9 cellular contexts compared by ENCODE assay signal in the genomic region with DNA sequence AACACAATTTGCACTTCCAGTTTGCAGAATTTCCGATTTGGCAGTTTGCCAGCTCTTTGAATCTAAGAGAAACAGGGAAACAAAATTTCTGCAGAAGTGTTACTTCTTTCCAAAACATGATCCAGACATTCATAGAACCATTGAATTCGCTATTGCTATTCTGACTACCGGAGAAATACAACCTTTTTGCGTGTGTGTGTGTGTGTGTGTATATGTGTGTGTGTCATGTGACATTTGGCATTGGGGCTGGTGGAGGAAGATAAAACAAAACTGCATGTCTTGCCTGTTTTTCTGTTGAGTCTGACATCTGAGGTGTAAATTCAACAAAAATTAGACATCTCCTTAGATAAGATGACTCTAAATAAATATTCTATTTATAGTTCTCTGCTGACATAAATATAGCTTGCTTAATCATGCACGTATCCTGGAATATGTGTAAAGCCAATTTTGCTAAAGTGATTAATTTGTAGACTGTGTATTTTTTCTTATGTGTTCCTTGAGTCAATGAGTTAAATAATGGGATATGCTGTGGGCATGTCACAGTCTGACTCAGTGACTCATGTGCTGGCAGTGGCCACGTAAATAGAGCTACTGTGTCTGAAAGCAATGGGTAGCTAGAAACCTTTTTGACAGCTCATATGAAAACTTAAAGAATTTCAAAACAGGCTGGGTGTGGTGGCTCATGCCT.
A peak's percentile ranks its signal among the peaks of the same experiment; 100 is the strongest.
DNase-seq lines count a peak whose midpoint lies in the region; ATAC-seq and TF ChIP-seq lines count a peak whose summit lies in the region.
"Had no signal": no experiment of that assay in that cellular context is flagged by ENCODE, and none has a peak within 500 bp of the region (broad histone marks: within the 10 kb centered on the region; RNA-seq: fewer than 3 reads in every experiment).

No MANE protein-coding gene starts in this region.

- H3K9me3 ChIP-seq in thyroid gland = no peaks in the 10 kb centered on the region

- TF ChIP-seq CTCF in AG09309 (IDR thresholded peaks at IDR 0.05; ENCODE audit: control insufficient read depth, insufficient read depth, low read depth, low read length, missing control alignments) = no peak
- no peak for TF ChIP-seq CTCF in thyroid gland (IDR thresholded peaks at IDR 0.05)

- DNase-seq in AG09309 (ENCODE audit: low read depth) = peak; percentile 7
- DNase-seq in activated CD4-positive, alpha-beta memory T cell treated with anti-CD3 and anti-CD28 coated beads for 36 hours = peak; percentile 18
- DNase-seq in islet precursor cell = peak; percentile 63
- DNase-seq in thyroid gland = no peak
- DNase-seq in NCI-H2227 treated with DMSO at 0.1 percent for 48 hours (lab: John Stamatoyannopoulos, UW) = no peak
- DNase-seq in stimulated activated naive CD4-positive, alpha-beta T cell treated with Interleukin-2 at 50 U/mL for 16 hours (lab: John Stamatoyannopoulos, UW) = no peak

- no peak overlapping the region for H3K4me3 Mint-ChIP-seq in activated CD4-positive, alpha-beta memory T cell treated with anti-CD3 and anti-CD28 coated beads for 36 hours

- POLR2A ChIA-PET in activated CD4-positive, alpha-beta memory T cell treated with anti-CD3 and anti-CD28 coated beads for 36 hours (lab: Charles Lee) = no interaction called here

- no peaks in the 10 kb centered on the region for H3K36me3 Mint-ChIP-seq in activated CD4-positive, alpha-beta memory T cell treated with anti-CD3 and anti-CD28 coated beads for 36 hours
- H3K36me3 Mint-ChIP-seq: brain had no signal

- H3K4me3 ChIP-seq in AG09309 (ENCODE audit: control insufficient read depth, low read depth, low read length) (no peak overlapping the region), thyroid gland (replicated peaks in 1 of 3) (no peak overlapping the region)

- peaks cover 11% of the 10 kb centered on the region for H3K27me3 Mint-ChIP-seq in activated CD4-positive, alpha-beta memory T cell treated with anti-CD3 and anti-CD28 coated beads for 36 hours

- H3K4me1 ChIP-seq in thyroid gland = no peaks in the 10 kb centered on the region

- intact Hi-C loops in activated CD4-positive, alpha-beta memory T cell treated with anti-CD3 and anti-CD28 coated beads for 36 hours (cut with micrococcal nuclease) = no loop called here
- intact Hi-C loops in thyroid gland (cut with DNase I) = no loop called here

- no peak for TF ChIP-seq POLR2A in thyroid gland (IDR thresholded peaks at IDR 0.05)

- CTCF ChIA-PET in activated CD4-positive, alpha-beta memory T cell treated with anti-CD3 and anti-CD28 coated beads for 36 hours (lab: Charles Lee) = no interaction called here

- H3K9me3 Mint-ChIP-seq in activated CD4-positive, alpha-beta memory T cell treated with anti-CD3 and anti-CD28 coated beads for 36 hours = no peaks in the 10 kb centered on the region

- 36 to 45% methylated on average over 6 of the region's 6 CpGs for WGBS in thyroid gland, 2 donors

- ATAC-seq in GM18868 (IDR thresholded peaks at IDR 0.05; ENCODE audit: unreplicated experiment) = peak; percentile 82
- peak; percentile 74 for ATAC-seq in HG03575 (IDR thresholded peaks at IDR 0.05; ENCODE audit: extremely low read depth, insufficient number of reproducible peaks, low FRiP score, unreplicated experiment)

- H3K27me3 ChIP-seq in thyroid gland = no peaks in the 10 kb centered on the region

- H3K36me3 ChIP-seq in thyroid gland = no peaks in the 10 kb centered on the region

- H3K4me1 Mint-ChIP-seq in activated CD4-positive, alpha-beta memory T cell treated with anti-CD3 and anti-CD28 coated beads for 36 hours (ENCODE audit: low read depth) = peaks cover 10% of the 10 kb centered on the region

- H3K27ac Mint-ChIP-seq in activated CD4-positive, alpha-beta memory T cell treated with anti-CD3 and anti-CD28 coated beads for 36 hours = no peak overlapping the region

- no peak overlapping the region for H3K27ac ChIP-seq in thyroid gland

Comparison
In these comparisons a context has a peak if more than half of its experiments do, and no peak if none do; other contexts are left out.
1. DNase-seq: peak in AG09309 (single experiment), activated CD4-positive, alpha-beta memory T cell treated with anti-CD3 and anti-CD28 coated beads for 36 hours (single experiment) and islet precursor cell (single experiment); none in thyroid gland (0 of 2), NCI-H2227 treated with DMSO at 0.1 percent for 48 hours (single experiment) and stimulated activated naive CD4-positive, alpha-beta T cell treated with Interleukin-2 at 50 U/mL for 16 hours (single experiment).